In genomic region chr5:14172149-14172795, GRCh38 we compare ENCODE assay signal across 10 cellular contexts. TPM values are rescaled to one million over a fixed set of nuclear protein-coding genes. Genes with fewer than 3 reads are reported as not detected.
DNase-seq lines count a peak whose midpoint lies in the region; ATAC-seq and TF ChIP-seq lines count a peak whose summit lies in the region.
"Had no signal": no experiment of that assay in that cellular context is flagged by ENCODE, and none has a peak within 500 bp of the region (broad histone marks: within the 10 kb centered on the region; RNA-seq: fewer than 3 reads in every experiment).

No MANE protein-coding gene starts in this region.

- H3K4me1 Mint-ChIP-seq in type B pancreatic cell (ENCODE audit: unreplicated experiment): peaks cover 57% of the 10 kb centered on the region
- H3K4me1 Mint-ChIP-seq in progenitor cell of endocrine pancreas (ENCODE audit: low read depth): peaks cover 24% of the 10 kb centered on the region

- intact Hi-C loops in right cardiac atrium (cut with DNase I): no loop called here
- intact Hi-C loops in heart right ventricle (cut with DNase I): no loop called here
- intact Hi-C loops in dorsolateral prefrontal cortex (cut with DNase I): no loop called here

- H3K27ac Mint-ChIP-seq in type B pancreatic cell (no peak overlapping the region), progenitor cell of endocrine pancreas (no peak overlapping the region)

- H3K27me3 ChIP-seq in right cardiac atrium (ENCODE audit: control insufficient read depth, insufficient read depth): no peaks in the 10 kb centered on the region
- H3K27me3 ChIP-seq in heart right ventricle: no peaks in the 10 kb centered on the region
- no peaks in the 10 kb centered on the region for H3K27me3 ChIP-seq in dorsolateral prefrontal cortex

- H3K9me3 ChIP-seq in right cardiac atrium (ENCODE audit: control insufficient read depth, low read length): peaks cover 6% of the 10 kb centered on the region
- H3K9me3 ChIP-seq in heart right ventricle: no peaks in the 10 kb centered on the region

- peak overlapping the region; percentile 6 for H3K4me3 Mint-ChIP-seq in type B pancreatic cell
- no peak overlapping the region for H3K4me3 Mint-ChIP-seq in progenitor cell of endocrine pancreas (ENCODE audit: low read depth)

- H3K9me3 Mint-ChIP-seq in type B pancreatic cell: no peaks in the 10 kb centered on the region
- H3K9me3 Mint-ChIP-seq in progenitor cell of endocrine pancreas (ENCODE audit: low read depth): no peaks in the 10 kb centered on the region

- H3K27me3 Mint-ChIP-seq in type B pancreatic cell: no peaks in the 10 kb centered on the region
- no peaks in the 10 kb centered on the region for H3K27me3 Mint-ChIP-seq in progenitor cell of endocrine pancreas

- peaks cover 3% of the 10 kb centered on the region for H3K36me3 Mint-ChIP-seq in type B pancreatic cell
- H3K36me3 Mint-ChIP-seq in progenitor cell of endocrine pancreas (ENCODE audit: insufficient read depth): no peaks in the 10 kb centered on the region

- H3K27ac ChIP-seq in right cardiac atrium (ENCODE audit: low read length) (peak overlapping the region; percentile 33), heart right ventricle (no peak overlapping the region), dorsolateral prefrontal cortex (no peak overlapping the region)

- WGBS in right cardiac atrium: 77% methylated on average over 5 of the region's 5 CpGs
- 78 to 80% methylated on average over 5 of the region's 5 CpGs for WGBS in heart right ventricle, 2 donors

- TF ChIP-seq CTCF in heart right ventricle (IDR thresholded peaks at IDR 0.05) (no peak), type B pancreatic cell (conservative IDR thresholded peaks at IDR 0.05) (no peak), progenitor cell of endocrine pancreas (IDR thresholded peaks at IDR 0.05; ENCODE audit: unreplicated experiment) (no peak), dorsolateral prefrontal cortex (IDR thresholded peaks at IDR 0.05 in 54 of 56, conservative IDR thresholded peaks at IDR 0.05 in 2 of 56; ENCODE audit: low read depth in 1 of 56, partially characterized antibody in 56 of 56) (no peak)

- H3K4me3 ChIP-seq in right cardiac atrium (ENCODE audit: low read length): no peak overlapping the region
- H3K4me3 ChIP-seq in heart right ventricle: no peak overlapping the region
- H3K4me3 ChIP-seq in dorsolateral prefrontal cortex: no peak overlapping the region

- no peaks in the 10 kb centered on the region for H3K36me3 ChIP-seq in heart right ventricle

- DNase-seq in right cardiac atrium (no peak), heart right ventricle (no peak), NCI-H526 (lab: John Stamatoyannopoulos, UW) (peak; percentile 45 to 63), type B pancreatic cell (ENCODE audit: extremely low spot score, unreplicated experiment) (no peak), progenitor cell of endocrine pancreas (ENCODE audit: low spot score, unreplicated experiment) (no peak), epidermal melanocyte (ENCODE audit: insufficient read length, low spot score) (no peak), dorsolateral prefrontal cortex (no peak)
- DNase-seq: stimulated activated CD4-positive, alpha-beta T cell treated with anti-CD3 and anti-CD28 coated beads, Interleukin-2, amount 100 ng/mL, for 48 hours; T1000 had no signal

- ATAC-seq in right cardiac atrium: no peak
- no peak for ATAC-seq in heart right ventricle
- ATAC-seq in HG02798 (IDR thresholded peaks at IDR 0.05; ENCODE audit: poor library complexity, unreplicated experiment): peak; percentile 51

- H3K4me1 ChIP-seq in right cardiac atrium (ENCODE audit: control insufficient read depth, insufficient read depth, low read length): peaks cover 6% of the 10 kb centered on the region
- H3K4me1 ChIP-seq in heart right ventricle: peaks cover 7 to 84% (median 70%) of the 10 kb centered on the region in 9 donors

RNA-seq across cellular contexts. Expression of gene TRIO, which starts 29.1 kb away (rescaled TPM):
- total RNA-seq in right cardiac atrium (10 to 100 TPM; 46.6 to 66.0 (median 55.5) TPM), heart right ventricle (10 to 100 TPM; 47.2 to 71.4 (median 61.9) TPM), type B pancreatic cell (ENCODE audit: low replicate concordance) (61.9 and 145 TPM in 2 replicates), progenitor cell of endocrine pancreas (163 and 168 TPM in 2 replicates), dorsolateral prefrontal cortex (100 to 1,000 TPM; 171 to 414 (median 292) TPM)
- polyA plus RNA-seq in right cardiac atrium (31.3 TPM), heart right ventricle (10 to 100 TPM; 26.2 to 85.2 TPM)

Comparison
In these comparisons a context has a peak if more than half of its experiments do, and no peak if none do; other contexts are left out.
1. DNase-seq: peak in NCI-H526 (2 of 2); none in right cardiac atrium (0 of 3), heart right ventricle (0 of 2), type B pancreatic cell (single experiment), progenitor cell of endocrine pancreas (single experiment), epidermal melanocyte (single experiment) and dorsolateral prefrontal cortex (0 of 10).